In genomic region chr3:143243686-143244085, GRCh38 we compare ENCODE assay signal across 31 cellular contexts.
"Had no signal": no experiment of that assay in that cellular context is flagged by ENCODE, and none has a peak within 500 bp of the region (broad histone marks: within the 10 kb centered on the region; RNA-seq: fewer than 3 reads in every experiment).

No MANE protein-coding gene starts in this region.

- H2AFZ ChIP-seq: neural progenitor cell had no signal

- H3K4me1 Mint-ChIP-seq: naive B cell; stimulated activated memory B cell treated with anti-CD40 and anti-IgM and Interleukin-4, amounts not matched to agents 10 μg/mL and 1 μg/mL and 100 μg/mL, for 72 hours; stimulated activated naive CD8-positive, alpha-beta T cell treated with anti-CD3 and anti-CD28 coated beads, Interleukin-15, amount 100 ng/mL, for 72 hours had no signal

- DNase-seq: naive B cell; naive thymus-derived CD8-positive, alpha-beta T cell; nephron progenitor cell; nucleus accumbens; pancreas; right cardiac atrium; right lobe of liver; sigmoid colon; spleen; stimulated activated CD4-positive, alpha-beta T cell treated with anti-CD3 and anti-CD28 coated beads, Interleukin-12 subunit alpha, Interleukin-12 subunit beta, amount 100 ng/mL, for 4 hours; stimulated activated CD4-positive, alpha-beta T cell treated with anti-CD3 and anti-CD28 coated beads, Interleukin-1b, Interleukin-23, amount 100 ng/mL, for 48 hours; stimulated activated CD4-positive, alpha-beta T cell treated with anti-CD3 and anti-CD28 coated beads, Interleukin-4, amount 100 ng/mL, for 1 hour; stimulated activated CD4-positive, alpha-beta T cell treated with anti-CD3 and anti-CD28 coated beads, Interleukin-4, amount 100 ng/mL, for 4 hours; stimulated activated CD8-positive, alpha-beta memory T cell treated with anti-CD3 and anti-CD28 coated beads, Interleukin-4, amount 100 ng/mL, for 48 hours; stimulated activated naive CD4-positive, alpha-beta T cell; stimulated activated naive CD8-positive, alpha-beta T cell treated with anti-CD3 and anti-CD28 coated beads, Interleukin-15, amount 100 ng/mL, for 72 hours; stimulated activated naive CD8-positive, alpha-beta T cell treated with anti-CD3 and anti-CD28 coated beads, Interleukin-15, Interleukin-2, amounts not matched to agents 100 U/mL and 50 U/mL, for 24 hours; substantia nigra; testis; tibial artery; transverse colon; upper lobe of right lung; uterus had no signal

- H3K4me3 ChIP-seq: neural progenitor cell, pancreas, prostate gland, right lobe of liver, sigmoid colon, skin epidermis, smooth muscle cell, spleen, suprapubic skin, testis, tibial artery, transverse colon, upper lobe of right lung, uterus had no signal

- H3K27ac ChIP-seq: neural progenitor cell, neutrophil, pancreas, prostate gland, right lobe of liver, sigmoid colon, skin epidermis, spleen, suprapubic skin, testis, tibial artery, transverse colon, upper lobe of right lung, uterus had no signal

- ATAC-seq: naive thymus-derived CD8-positive, alpha-beta T cell; pancreas; right cardiac atrium; right lobe of liver; stimulated activated memory B cell treated with anti-CD40 and anti-IgM and Interleukin-4, amounts not matched to agents 10 μg/mL and 1 μg/mL and 100 μg/mL, for 72 hours; stimulated activated naive CD8-positive, alpha-beta T cell treated with anti-CD3 and anti-CD28 coated beads, Interleukin-15, amount 100 ng/mL, for 72 hours; stimulated activated naive CD8-positive, alpha-beta T cell treated with anti-CD3 and anti-CD28 coated beads, Interleukin-15, Interleukin-2, amounts not matched to agents 100 U/mL and 50 U/mL, for 24 hours; upper lobe of right lung had no signal

- H3K4me2 ChIP-seq: neural progenitor cell, smooth muscle cell had no signal

- H3K9me3 ChIP-seq: neutrophil, pancreas, prostate gland, right lobe of liver, sigmoid colon, spleen, suprapubic skin, testis, tibial artery, transverse colon, upper lobe of right lung, uterus had no signal

- H3K9ac ChIP-seq: neural progenitor cell had no signal

- H3K4me3 Mint-ChIP-seq: naive B cell; naive thymus-derived CD8-positive, alpha-beta T cell; nephron progenitor cell; neural progenitor cell; stimulated activated memory B cell treated with anti-CD40 and anti-IgM and Interleukin-4, amounts not matched to agents 10 μg/mL and 1 μg/mL and 100 μg/mL, for 72 hours; stimulated activated naive CD8-positive, alpha-beta T cell treated with anti-CD3 and anti-CD28 coated beads, Interleukin-15, amount 100 ng/mL, for 72 hours; type B pancreatic cell had no signal

- H3K36me3 ChIP-seq: neural progenitor cell, neutrophil, pancreas, prostate gland, right lobe of liver, sigmoid colon, spleen, suprapubic skin, tibial artery, transverse colon, upper lobe of right lung, uterus had no signal

- H3K36me3 Mint-ChIP-seq: naive B cell; stimulated activated memory B cell treated with anti-CD40 and anti-IgM and Interleukin-4, amounts not matched to agents 10 μg/mL and 1 μg/mL and 100 μg/mL, for 72 hours; type B pancreatic cell had no signal

- H3K27me3 ChIP-seq: neural progenitor cell, neutrophil, pancreas, right lobe of liver, sigmoid colon, spleen, suprapubic skin, testis, tibial artery, transverse colon, upper lobe of right lung, uterus had no signal

- H3K27me3 Mint-ChIP-seq: naive B cell; naive thymus-derived CD8-positive, alpha-beta T cell; stimulated activated memory B cell treated with anti-CD40 and anti-IgM and Interleukin-4, amounts not matched to agents 10 μg/mL and 1 μg/mL and 100 μg/mL, for 72 hours; stimulated activated naive CD8-positive, alpha-beta T cell treated with anti-CD3 and anti-CD28 coated beads, Interleukin-15, amount 100 ng/mL, for 72 hours; type B pancreatic cell had no signal

- H3K27ac Mint-ChIP-seq: naive B cell; nephron progenitor cell; neural progenitor cell; stimulated activated memory B cell treated with anti-CD40 and anti-IgM and Interleukin-4, amounts not matched to agents 10 μg/mL and 1 μg/mL and 100 μg/mL, for 72 hours; stimulated activated naive CD8-positive, alpha-beta T cell treated with anti-CD3 and anti-CD28 coated beads, Interleukin-15, amount 100 ng/mL, for 72 hours; type B pancreatic cell had no signal

- H3K4me1 ChIP-seq: pancreas, prostate gland, right lobe of liver, spleen, testis, upper lobe of right lung, uterus had no signal

- H3K9me3 Mint-ChIP-seq: naive B cell; neural progenitor cell; stimulated activated memory B cell treated with anti-CD40 and anti-IgM and Interleukin-4, amounts not matched to agents 10 μg/mL and 1 μg/mL and 100 μg/mL, for 72 hours had no signal
